In the genomic region with DNA sequence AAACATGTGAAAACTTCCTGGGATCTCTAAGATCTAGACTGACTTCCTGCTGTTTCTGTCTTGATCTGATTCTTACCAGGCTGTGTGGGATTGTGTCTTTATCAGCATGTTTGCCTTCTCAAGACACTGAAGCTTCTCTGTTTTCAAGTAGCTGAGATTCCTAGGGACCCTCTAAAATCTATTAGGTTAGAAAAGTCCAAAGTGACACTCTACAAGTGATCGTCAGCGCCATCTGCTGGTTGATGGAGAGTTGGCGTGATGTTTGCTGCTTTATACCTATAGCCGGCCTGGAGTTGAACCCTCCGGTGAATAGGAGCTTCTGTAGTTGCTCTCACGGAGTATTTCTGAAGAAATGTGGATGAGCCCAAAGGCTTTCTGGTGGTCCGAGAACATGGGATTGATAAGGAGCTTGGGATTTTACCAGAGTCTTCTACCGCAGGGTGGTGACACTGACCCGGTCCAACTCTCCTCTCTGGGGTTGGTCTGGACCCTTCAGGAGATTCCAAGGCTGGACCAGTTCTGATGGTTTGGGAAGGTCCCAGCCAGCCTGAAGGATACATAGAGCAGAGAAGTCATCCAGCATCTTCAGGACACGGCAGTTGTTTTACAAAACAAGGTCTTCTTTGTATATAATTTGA, we compare ENCODE assay signal across 1 cellular context.
TF ChIP-seq lines count a peak whose summit lies in the region.

No MANE protein-coding gene starts in this region.

TF ChIP-seq in HEK293, 187 proteins besides CTCF, POLR2A, EP300 and RAD21:
- TF ChIP-seq PRDM10 (tag by site-specific recombination; IDR thresholded peaks at IDR 0.05) (peak; percentile 81), ZNF16 (tag by site-specific recombination; IDR thresholded peaks at IDR 0.05; ENCODE audit: low read depth) (no peak), SCRT1 (tag by site-specific recombination; IDR thresholded peaks at IDR 0.05; ENCODE audit: borderline replicate concordance) (peak; percentile 83), ZNF23 (tag by site-specific recombination; IDR thresholded peaks at IDR 0.05; ENCODE audit: borderline replicate concordance) (no peak), ZBTB48 (tag by site-specific recombination; IDR thresholded peaks at IDR 0.05) (peak; percentile 64; the same call in 1 of the 2 replicates), ZNF654 (tag by site-specific recombination; IDR thresholded peaks at IDR 0.05; ENCODE audit: low read depth) (peak; percentile 64), SCRT2 (tag by site-specific recombination; IDR thresholded peaks at IDR 0.05) (peak; percentile 90), ZNF114 (tag by site-specific recombination; IDR thresholded peaks at IDR 0.05) (no peak)
- TF ChIP-seq, protein P1, sequence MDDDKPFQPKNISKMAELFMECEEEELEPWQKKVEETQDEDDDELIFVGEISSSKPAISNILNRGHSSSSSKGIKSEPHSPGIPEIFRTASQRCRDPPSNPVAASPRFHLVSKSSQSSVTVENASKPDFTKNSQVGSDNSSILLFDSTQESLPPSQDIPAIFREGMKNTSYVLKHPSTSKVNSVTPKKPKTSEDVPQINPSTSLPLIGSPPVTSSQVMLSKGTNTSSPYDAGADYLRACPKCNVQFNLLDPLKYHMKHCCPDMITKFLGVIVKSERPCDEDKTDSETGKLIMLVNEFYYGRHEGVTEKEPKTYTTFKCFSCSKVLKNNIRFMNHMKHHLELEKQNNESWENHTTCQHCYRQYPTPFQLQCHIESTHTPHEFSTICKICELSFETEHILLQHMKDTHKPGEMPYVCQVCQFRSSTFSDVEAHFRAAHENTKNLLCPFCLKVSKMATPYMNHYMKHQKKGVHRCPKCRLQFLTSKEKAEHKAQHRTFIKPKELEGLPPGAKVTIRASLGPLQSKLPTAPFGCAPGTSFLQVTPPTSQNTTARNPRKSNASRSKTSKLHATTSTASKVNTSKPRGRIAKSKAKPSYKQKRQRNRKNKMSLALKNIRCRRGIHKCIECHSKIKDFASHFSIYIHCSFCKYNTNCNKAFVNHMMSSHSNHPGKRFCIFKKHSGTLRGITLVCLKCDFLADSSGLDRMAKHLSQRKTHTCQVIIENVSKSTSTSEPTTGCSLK (tag by site-specific recombination; IDR thresholded peaks at IDR 0.05): no peak
- TF ChIP-seq, protein P2, sequence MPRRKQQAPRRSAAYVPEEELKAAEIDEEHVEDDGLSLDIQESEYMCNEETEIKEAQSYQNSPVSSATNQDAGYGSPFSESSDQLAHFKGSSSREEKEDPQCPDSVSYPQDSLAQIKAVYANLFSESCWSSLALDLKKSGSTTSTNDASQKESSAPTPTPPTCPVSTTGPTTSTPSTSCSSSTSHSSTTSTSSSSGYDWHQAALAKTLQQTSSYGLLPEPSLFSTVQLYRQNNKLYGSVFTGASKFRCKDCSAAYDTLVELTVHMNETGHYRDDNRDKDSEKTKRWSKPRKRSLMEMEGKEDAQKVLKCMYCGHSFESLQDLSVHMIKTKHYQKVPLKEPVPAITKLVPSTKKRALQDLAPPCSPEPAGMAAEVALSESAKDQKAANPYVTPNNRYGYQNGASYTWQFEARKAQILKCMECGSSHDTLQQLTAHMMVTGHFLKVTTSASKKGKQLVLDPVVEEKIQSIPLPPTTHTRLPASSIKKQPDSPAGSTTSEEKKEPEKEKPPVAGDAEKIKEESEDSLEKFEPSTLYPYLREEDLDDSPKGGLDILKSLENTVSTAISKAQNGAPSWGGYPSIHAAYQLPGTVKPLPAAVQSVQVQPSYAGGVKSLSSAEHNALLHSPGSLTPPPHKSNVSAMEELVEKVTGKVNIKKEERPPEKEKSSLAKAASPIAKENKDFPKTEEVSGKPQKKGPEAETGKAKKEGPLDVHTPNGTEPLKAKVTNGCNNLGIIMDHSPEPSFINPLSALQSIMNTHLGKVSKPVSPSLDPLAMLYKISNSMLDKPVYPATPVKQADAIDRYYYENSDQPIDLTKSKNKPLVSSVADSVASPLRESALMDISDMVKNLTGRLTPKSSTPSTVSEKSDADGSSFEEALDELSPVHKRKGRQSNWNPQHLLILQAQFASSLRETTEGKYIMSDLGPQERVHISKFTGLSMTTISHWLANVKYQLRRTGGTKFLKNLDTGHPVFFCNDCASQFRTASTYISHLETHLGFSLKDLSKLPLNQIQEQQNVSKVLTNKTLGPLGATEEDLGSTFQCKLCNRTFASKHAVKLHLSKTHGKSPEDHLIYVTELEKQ (tag by site-specific recombination; IDR thresholded peaks at IDR 0.05; ENCODE audit: borderline replicate concordance): no peak
